In the genomic region with DNA sequence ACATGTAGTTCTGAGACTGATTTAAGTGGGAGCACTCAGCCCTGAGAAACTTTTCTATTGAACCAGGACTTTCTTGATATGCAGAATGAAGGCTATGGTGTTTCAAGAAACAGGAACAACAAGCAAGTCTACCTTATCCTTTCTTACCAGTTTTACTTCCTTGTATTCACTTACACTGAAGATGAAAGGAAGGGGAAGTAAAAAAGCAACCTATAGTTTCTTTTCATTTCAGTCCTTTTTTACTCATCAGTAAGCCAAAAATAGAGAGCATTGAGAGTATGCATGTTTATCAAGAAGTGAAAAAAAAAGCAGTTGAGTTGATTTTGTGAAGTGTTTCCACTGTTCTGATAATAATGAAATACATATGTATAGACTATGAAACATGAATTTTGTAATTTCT, we compare ENCODE assay signal across 13 cellular contexts.
DNase-seq lines count a peak whose midpoint lies in the region; ATAC-seq and TF ChIP-seq lines count a peak whose summit lies in the region.
"Had no signal": no experiment of that assay in that cellular context is flagged by ENCODE, and none has a peak within 500 bp of the region (broad histone marks: within the 10 kb centered on the region; RNA-seq: fewer than 3 reads in every experiment).

No MANE protein-coding gene starts in this region.

- ATAC-seq in GM18873 (IDR thresholded peaks at IDR 0.05; ENCODE audit: low FRiP score, unreplicated experiment) (peak; percentile 94), HG02610 (IDR thresholded peaks at IDR 0.05; ENCODE audit: unreplicated experiment) (peak; percentile 96), HG03460 (IDR thresholded peaks at IDR 0.05; ENCODE audit: unreplicated experiment) (peak; percentile 94)
- ATAC-seq: natural killer cell treated with Interleukin-12 subunit alpha and Interleukin-12 subunit beta and Interleukin-15 and Interleukin-18, amount 100 ng/mL, for 72 hours had no signal

- DNase-seq in germinal center (ENCODE audit: low spot score) (peak; percentile 19), right atrium auricular region (ENCODE audit: low spot score) (no peak), mesothelial cell of epicardium (ENCODE audit: low spot score in 2 of 2, unreplicated experiment in 2 of 2) (no peak), NK-92 (lab: John Stamatoyannopoulos, UW; ENCODE audit: unreplicated experiment) (no peak)
- no peak for DNase-seq in stimulated activated naive CD4-positive, alpha-beta T cell treated with Interleukin-2 at 50 U/mL for 16 hours (lab: John Stamatoyannopoulos, UW)
- DNase-seq: NCI-H1930; stimulated activated CD4-positive, alpha-beta T cell treated with anti-CD3 and anti-CD28 coated beads, Interleukin-1b, Interleukin-23, amount 100 ng/mL, for 48 hours; trophoblast cell had no signal

- TF ChIP-seq CTCF in right atrium auricular region (IDR thresholded peaks at IDR 0.05) (no peak), mesothelial cell of epicardium (IDR thresholded peaks at IDR 0.05; ENCODE audit: unreplicated experiment) (no peak)

- peaks cover 5% of the 10 kb centered on the region for H3K27me3 Mint-ChIP-seq in mesothelial cell of epicardium (ENCODE audit: low read depth)
- H3K27me3 Mint-ChIP-seq: natural killer cell treated with Interleukin-12 subunit alpha and Interleukin-12 subunit beta and Interleukin-15 and Interleukin-18, amount 100 ng/mL, for 72 hours had no signal

- no peak overlapping the region for H3K27ac ChIP-seq in right atrium auricular region
- H3K27ac ChIP-seq: HL-60 had no signal

- no peak overlapping the region for H3K27ac Mint-ChIP-seq in mesothelial cell of epicardium
- H3K27ac Mint-ChIP-seq: natural killer cell treated with Interleukin-12 subunit alpha and Interleukin-12 subunit beta and Interleukin-15 and Interleukin-18, amount 100 ng/mL, for 72 hours had no signal

- H3K4me1 ChIP-seq in right atrium auricular region: no peaks in the 10 kb centered on the region

- no peak overlapping the region for H3K4me3 Mint-ChIP-seq in mesothelial cell of epicardium
- H3K4me3 Mint-ChIP-seq: natural killer cell treated with Interleukin-12 subunit alpha and Interleukin-12 subunit beta and Interleukin-15 and Interleukin-18, amount 100 ng/mL, for 72 hours had no signal

- no peaks in the 10 kb centered on the region for H3K27me3 ChIP-seq in right atrium auricular region

- peaks cover 1% of the 10 kb centered on the region for H3K4me1 Mint-ChIP-seq in mesothelial cell of epicardium

- no peaks in the 10 kb centered on the region for H3K36me3 ChIP-seq in right atrium auricular region

- no peaks in the 10 kb centered on the region for H3K36me3 Mint-ChIP-seq in mesothelial cell of epicardium
- H3K36me3 Mint-ChIP-seq: natural killer cell treated with Interleukin-12 subunit alpha and Interleukin-12 subunit beta and Interleukin-15 and Interleukin-18, amount 100 ng/mL, for 72 hours had no signal

- H3K9me3 Mint-ChIP-seq in mesothelial cell of epicardium: no peaks in the 10 kb centered on the region

- no peak overlapping the region for H3K4me3 ChIP-seq in right atrium auricular region

- no peaks in the 10 kb centered on the region for H3K9me3 ChIP-seq in right atrium auricular region
